21 cellular contexts compared by ENCODE assay signal in the genomic region with DNA sequence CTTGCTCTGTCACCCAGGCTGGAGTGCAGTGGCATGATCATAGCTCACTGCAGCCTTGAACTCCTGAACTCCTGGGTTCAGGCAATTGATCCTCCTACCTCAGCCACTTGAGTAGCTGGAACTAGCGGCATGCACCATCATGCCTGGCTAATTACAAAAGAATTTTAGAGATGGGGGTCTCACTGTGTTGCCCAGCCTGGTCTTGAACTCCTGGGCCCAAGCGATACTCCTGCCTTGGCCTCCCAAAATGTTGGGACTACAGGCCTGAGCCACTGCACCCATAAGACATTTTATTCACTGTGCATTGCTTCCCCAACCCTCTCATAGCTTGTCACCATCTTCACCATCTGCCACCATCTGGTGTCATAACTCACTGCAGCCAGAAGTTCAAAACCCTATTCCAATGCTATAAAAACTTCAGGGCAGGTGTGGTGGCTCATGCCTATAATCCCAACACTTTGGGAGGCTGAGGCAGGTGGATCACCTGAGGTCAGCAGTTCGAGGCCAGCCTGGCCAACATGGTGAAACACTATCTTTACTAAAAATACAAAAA.
"Had no signal": no experiment of that assay in that cellular context is flagged by ENCODE, and none has a peak within 500 bp of the region (broad histone marks: within the 10 kb centered on the region; RNA-seq: fewer than 3 reads in every experiment).

No MANE protein-coding gene starts in this region.

- FAIRE-seq: endothelial cell of umbilical vein, keratinocyte had no signal

- H3K4me1 ChIP-seq: sigmoid colon had no signal

- DNase-seq: activated CD4-positive, alpha-beta T cell treated with anti-CD3 and anti-CD28 coated beads, Interleukin-2, amount 10 ng/mL, durations not matched to agents 7 days and 5 days; activated CD8-positive, alpha-beta memory T cell treated with anti-CD3 and anti-CD28 coated beads, Interleukin-2, amount 50 U/mL, for 48 hours; activated gamma-delta T cell; activated naive CD8-positive, alpha-beta T cell treated with anti-CD3 and anti-CD28 coated beads for 36 hours; activated T-cell treated with anti-CD3 and anti-CD28 coated beads, Interleukin-2, amount 50 U/mL, for 72 hours; amygdala; body of pancreas; central memory CD4-positive, alpha-beta T cell; esophagus squamous epithelium; hippocampal formation; mammary epithelial cell; ovary; sigmoid colon; spleen; stomach; upper lobe of right lung had no signal

- H3K27me3 ChIP-seq: body of pancreas, ovary, sigmoid colon, spleen, stomach, upper lobe of right lung had no signal

- H3K27ac ChIP-seq: ovary, sigmoid colon, spleen had no signal

- ATAC-seq: activated T-cell treated with anti-CD3 and anti-CD28 coated beads, Interleukin-2, amount 50 U/mL, for 72 hours; body of pancreas; naive thymus-derived CD4-positive, alpha-beta T cell had no signal

- H3K36me3 ChIP-seq: esophagus squamous epithelium, ovary, sigmoid colon, spleen, stomach, thoracic aorta, upper lobe of right lung had no signal

- H3K4me3 ChIP-seq: body of pancreas, mucosa of descending colon, ovary, sigmoid colon, spleen, upper lobe of right lung had no signal

- H3K9me3 ChIP-seq: mucosa of descending colon, ovary, thoracic aorta, upper lobe of right lung had no signal
